In the genomic region with DNA sequence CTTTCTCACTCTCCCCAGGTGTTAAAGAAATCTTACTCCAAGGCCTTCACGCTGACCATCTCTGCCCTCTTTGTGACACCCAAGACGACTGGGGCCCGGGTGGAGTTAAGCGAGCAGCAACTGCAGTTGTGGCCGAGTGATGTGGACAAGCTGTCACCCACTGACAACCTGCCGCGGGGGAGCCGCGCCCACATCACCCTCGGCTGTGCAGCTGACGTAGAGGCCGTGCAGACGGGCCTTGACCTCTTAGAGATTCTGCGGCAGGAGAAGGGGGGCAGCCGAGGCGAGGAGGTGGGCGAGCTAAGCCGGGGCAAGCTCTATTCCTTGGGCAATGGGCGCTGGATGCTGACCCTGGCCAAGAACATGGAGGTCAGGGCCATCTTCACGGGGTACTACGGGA, we compare ENCODE assay signal across 2 cellular contexts.
TF ChIP-seq lines count a peak whose summit lies in the region.

No MANE protein-coding gene starts in this region.

TF ChIP-seq in IMR-90, 13 proteins besides CTCF, POLR2A, EP300 and RAD21:
- TF ChIP-seq MXI1 (IDR thresholded peaks at IDR 0.05; ENCODE audit: borderline replicate concordance, low read depth, low read length) (no peak), MAZ (IDR thresholded peaks at IDR 0.05; ENCODE audit: borderline replicate concordance, low read depth, low read length) (no peak), MAFK (IDR thresholded peaks at IDR 0.05; ENCODE audit: low read depth, low read length) (no peak), FOS (IDR thresholded peaks at IDR 0.05; ENCODE audit: low read depth, low read length) (no peak), SMC3 (IDR thresholded peaks at IDR 0.05; ENCODE audit: low read depth, low read length) (no peak), CEBPB (IDR thresholded peaks at IDR 0.05; ENCODE audit: low read depth, low read length) (no peak), RCOR1 (IDR thresholded peaks at IDR 0.05; ENCODE audit: insufficient replicate concordance, low read length) (no peak), CHD1 (IDR thresholded peaks at IDR 0.05; ENCODE audit: low read depth, low read length) (no peak)
- TF ChIP-seq, protein P1, sequence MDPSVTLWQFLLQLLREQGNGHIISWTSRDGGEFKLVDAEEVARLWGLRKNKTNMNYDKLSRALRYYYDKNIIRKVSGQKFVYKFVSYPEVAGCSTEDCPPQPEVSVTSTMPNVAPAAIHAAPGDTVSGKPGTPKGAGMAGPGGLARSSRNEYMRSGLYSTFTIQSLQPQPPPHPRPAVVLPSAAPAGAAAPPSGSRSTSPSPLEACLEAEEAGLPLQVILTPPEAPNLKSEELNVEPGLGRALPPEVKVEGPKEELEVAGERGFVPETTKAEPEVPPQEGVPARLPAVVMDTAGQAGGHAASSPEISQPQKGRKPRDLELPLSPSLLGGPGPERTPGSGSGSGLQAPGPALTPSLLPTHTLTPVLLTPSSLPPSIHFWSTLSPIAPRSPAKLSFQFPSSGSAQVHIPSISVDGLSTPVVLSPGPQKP (IDR thresholded peaks at IDR 0.05; ENCODE audit: borderline replicate concordance, low read depth, low read length) = no peak

TF ChIP-seq in GM12878, 131 proteins besides CTCF, POLR2A, EP300 and RAD21:
- TF ChIP-seq KAT2A (conservative IDR thresholded peaks at IDR 0.05; ENCODE audit: control insufficient read depth, low read depth, low read length) (no peak), GABPA (IDR thresholded peaks at IDR 0.05; ENCODE audit: low read depth) (no peak), BACH1 (IDR thresholded peaks at IDR 0.05; ENCODE audit: borderline replicate concordance) (no peak), TCF12 (IDR thresholded peaks at IDR 0.05; ENCODE audit: low read depth, low read length) (no peak), CHD2 (IDR thresholded peaks at IDR 0.05; ENCODE audit: borderline replicate concordance, low read depth, low read length) (no peak), SMAD1 (IDR thresholded peaks at IDR 0.05; ENCODE audit: low read depth, partially characterized antibody) (no peak), CBX5 (IDR thresholded peaks at IDR 0.05; ENCODE audit: low read depth) (no peak), RBBP5 (conservative IDR thresholded peaks at IDR 0.05) (no peak), TBL1XR1 (IDR thresholded peaks at IDR 0.05; ENCODE audit: low read depth, low read length) (no peak), HDAC6 (IDR thresholded peaks at IDR 0.05; ENCODE audit: unreplicated experiment) (no peak), NFYA (IDR thresholded peaks at IDR 0.05; ENCODE audit: borderline replicate concordance, low read depth, low read length) (no peak), ZNF207 (IDR thresholded peaks at IDR 0.05; ENCODE audit: borderline replicate concordance) (no peak)
- TF ChIP-seq, protein P2, sequence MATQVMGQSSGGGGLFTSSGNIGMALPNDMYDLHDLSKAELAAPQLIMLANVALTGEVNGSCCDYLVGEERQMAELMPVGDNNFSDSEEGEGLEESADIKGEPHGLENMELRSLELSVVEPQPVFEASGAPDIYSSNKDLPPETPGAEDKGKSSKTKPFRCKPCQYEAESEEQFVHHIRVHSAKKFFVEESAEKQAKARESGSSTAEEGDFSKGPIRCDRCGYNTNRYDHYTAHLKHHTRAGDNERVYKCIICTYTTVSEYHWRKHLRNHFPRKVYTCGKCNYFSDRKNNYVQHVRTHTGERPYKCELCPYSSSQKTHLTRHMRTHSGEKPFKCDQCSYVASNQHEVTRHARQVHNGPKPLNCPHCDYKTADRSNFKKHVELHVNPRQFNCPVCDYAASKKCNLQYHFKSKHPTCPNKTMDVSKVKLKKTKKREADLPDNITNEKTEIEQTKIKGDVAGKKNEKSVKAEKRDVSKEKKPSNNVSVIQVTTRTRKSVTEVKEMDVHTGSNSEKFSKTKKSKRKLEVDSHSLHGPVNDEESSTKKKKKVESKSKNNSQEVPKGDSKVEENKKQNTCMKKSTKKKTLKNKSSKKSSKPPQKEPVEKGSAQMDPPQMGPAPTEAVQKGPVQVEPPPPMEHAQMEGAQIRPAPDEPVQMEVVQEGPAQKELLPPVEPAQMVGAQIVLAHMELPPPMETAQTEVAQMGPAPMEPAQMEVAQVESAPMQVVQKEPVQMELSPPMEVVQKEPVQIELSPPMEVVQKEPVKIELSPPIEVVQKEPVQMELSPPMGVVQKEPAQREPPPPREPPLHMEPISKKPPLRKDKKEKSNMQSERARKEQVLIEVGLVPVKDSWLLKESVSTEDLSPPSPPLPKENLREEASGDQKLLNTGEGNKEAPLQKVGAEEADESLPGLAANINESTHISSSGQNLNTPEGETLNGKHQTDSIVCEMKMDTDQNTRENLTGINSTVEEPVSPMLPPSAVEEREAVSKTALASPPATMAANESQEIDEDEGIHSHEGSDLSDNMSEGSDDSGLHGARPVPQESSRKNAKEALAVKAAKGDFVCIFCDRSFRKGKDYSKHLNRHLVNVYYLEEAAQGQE (IDR thresholded peaks at IDR 0.05; ENCODE audit: low read depth, low read length) = no peak
